In the genomic region with DNA sequence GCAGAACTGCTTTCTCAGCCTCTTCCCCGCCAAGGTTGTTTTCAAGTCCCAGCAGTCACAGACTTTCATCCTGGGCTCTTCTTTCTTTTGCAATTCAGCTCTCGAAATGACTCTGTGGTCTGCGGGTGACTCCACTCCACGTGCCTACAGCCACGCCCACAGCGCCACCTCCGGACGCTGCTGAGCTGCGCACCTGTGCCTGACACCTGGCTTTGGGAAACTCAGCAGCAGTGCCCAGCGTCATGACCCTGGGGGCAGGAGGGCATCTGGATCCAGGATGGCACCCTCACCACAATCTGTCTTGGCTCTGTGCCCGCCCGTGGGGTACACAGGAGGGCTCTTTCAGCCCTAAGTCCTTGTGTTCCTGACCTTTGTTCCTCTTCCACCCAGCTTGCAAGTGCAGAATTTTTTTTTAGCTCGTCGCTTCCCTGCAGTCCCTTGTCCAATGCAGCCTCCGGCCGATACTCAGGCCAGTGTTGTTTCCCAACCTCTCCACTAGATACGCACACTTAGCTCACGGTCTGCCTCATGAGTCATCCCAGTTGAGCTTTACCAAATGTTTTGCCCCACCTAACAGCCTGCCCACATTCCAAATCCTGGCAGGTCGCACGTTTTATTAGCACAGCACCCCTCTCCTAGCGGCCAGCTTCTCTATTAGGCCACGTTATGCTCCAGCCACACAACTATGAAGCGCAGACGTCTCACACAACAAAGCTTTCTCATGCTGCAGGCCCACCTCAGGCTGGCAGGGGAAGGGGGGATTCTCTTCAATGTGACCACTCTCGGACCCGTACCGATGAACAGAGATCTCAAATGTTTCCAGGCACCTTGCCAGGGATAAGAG, we compare ENCODE assay signal across 8 cellular contexts. TPM values are rescaled to one million over a fixed set of nuclear protein-coding genes. Genes with fewer than 3 reads are reported as not detected.
DNase-seq lines count a peak whose midpoint lies in the region; ATAC-seq and TF ChIP-seq lines count a peak whose summit lies in the region.

No MANE protein-coding gene starts in this region.

- H3K4me3 Mint-ChIP-seq in natural killer cell (no peak overlapping the region), glutamatergic neuron (ENCODE audit: unreplicated experiment) (no peak overlapping the region)

- TF ChIP-seq CTCF in GM12801 (IDR thresholded peaks at IDR 0.05; ENCODE audit: extremely low read depth, insufficient read length), result peak; percentile 7
- 0 out of 2 replicates have a peak, but pooled peaks have one; percentile 16 for TF ChIP-seq CTCF in LNCaP clone FGC (IDR thresholded peaks at IDR 0.05; ENCODE audit: control insufficient read depth, extremely low read depth, insufficient read depth)
- no peak for TF ChIP-seq CTCF in coronary artery (IDR thresholded peaks at IDR 0.05)
- TF ChIP-seq CTCF in natural killer cell (IDR thresholded peaks at IDR 0.05), result no peak
- no peak for TF ChIP-seq CTCF in glutamatergic neuron (IDR thresholded peaks at IDR 0.05; ENCODE audit: partially characterized antibody, unreplicated experiment)

- DNase-seq in LNCaP clone FGC (ENCODE audit: low read depth) (no peak), coronary artery (ENCODE audit: low spot score) (no peak), natural killer cell (no peak), glutamatergic neuron (no peak)
- DNase-seq in activated CD4-positive, alpha-beta T cell treated with anti-CD3 and anti-CD28 coated beads for 1 hour, result peak; percentile 65

- H3K9me3 Mint-ChIP-seq in natural killer cell, result no peaks in the 10 kb centered on the region
- H3K9me3 Mint-ChIP-seq in glutamatergic neuron (ENCODE audit: unreplicated experiment), result peaks cover 25% of the 10 kb centered on the region

- H3K36me3 Mint-ChIP-seq in natural killer cell (no peaks in the 10 kb centered on the region), glutamatergic neuron (ENCODE audit: unreplicated experiment) (peaks cover 25% of the 10 kb centered on the region)

- intact Hi-C loops in natural killer cell (cut with micrococcal nuclease), result no loop called here

- H3K27ac ChIP-seq in coronary artery, result peak overlapping the region; percentile 57 to 81
- H3K27ac ChIP-seq in urinary bladder (ENCODE audit: low read depth), result peak overlapping the region; percentile 54

- no peak overlapping the region for H3K4me3 ChIP-seq in LNCaP clone FGC (ENCODE audit: low read depth, low read length)
- no peak overlapping the region for H3K4me3 ChIP-seq in coronary artery
- H3K4me3 ChIP-seq in urinary bladder (ENCODE audit: low read depth, low read length), result no peak overlapping the region

- ATAC-seq in natural killer cell (peak; percentile 64 to 75 (median 70)), GM18511 (IDR thresholded peaks at IDR 0.05; ENCODE audit: unreplicated experiment) (no peak)

- H3K27me3 Mint-ChIP-seq in natural killer cell (ENCODE audit: low read depth in 2 of 2) (no peaks in the 10 kb centered on the region), glutamatergic neuron (ENCODE audit: unreplicated experiment) (peaks cover 7% of the 10 kb centered on the region)

- 56% methylated on average over 27 of the region's 27 CpGs for WGBS in urinary bladder

- H3K4me1 Mint-ChIP-seq in natural killer cell (peaks cover 30 to 41% of the 10 kb centered on the region in 2 donors), glutamatergic neuron (ENCODE audit: low read depth, unreplicated experiment) (peaks cover 22% of the 10 kb centered on the region)

- H3K4me1 ChIP-seq in urinary bladder (ENCODE audit: insufficient read depth), result no peaks in the 10 kb centered on the region

- H3K36me3 ChIP-seq in urinary bladder (ENCODE audit: insufficient read depth), result no peaks in the 10 kb centered on the region

- H3K27ac Mint-ChIP-seq in natural killer cell, result peak overlapping the region; percentile 71 to 77
- H3K27ac Mint-ChIP-seq in glutamatergic neuron (ENCODE audit: unreplicated experiment), result no peak overlapping the region

RNA-seq across cellular contexts. Expression of a gene that starts 6.5 kb away (rescaled TPM):
- total RNA-seq in natural killer cell (10 to 100 TPM; 69.3 to 95.1 (median 91.0) TPM), urinary bladder (13.6 TPM), glutamatergic neuron (ENCODE audit: unreplicated experiment) (67.1 TPM)
- 23.3 TPM for polyA plus RNA-seq in urinary bladder

RNA-seq across cellular contexts. Expression of a gene that starts 11.7 kb away (rescaled TPM):
- total RNA-seq in natural killer cell (100 to 1,000 TPM; 145 to 167 (median 164) TPM), urinary bladder (14.5 TPM), glutamatergic neuron (ENCODE audit: unreplicated experiment) (20.9 TPM)
- 76.3 TPM for polyA plus RNA-seq in urinary bladder

RNA-seq across cellular contexts. Expression of a gene that starts 19.8 kb away (rescaled TPM):
- 10 to 100 TPM; 13.5 to 25.2 (median 18.5) TPM for total RNA-seq in natural killer cell
- 2.8 TPM for total RNA-seq in urinary bladder
- polyA plus RNA-seq in urinary bladder, result 5.8 TPM
- total RNA-seq in glutamatergic neuron (ENCODE audit: unreplicated experiment), result 2.8 TPM

RNA-seq across cellular contexts. Expression of a gene that starts 22.2 kb away (rescaled TPM):
- total RNA-seq in natural killer cell (10 to 100 TPM; 43.8 to 51.5 (median 46.6) TPM), urinary bladder (11.1 TPM), glutamatergic neuron (ENCODE audit: unreplicated experiment) (9.0 TPM)
- 9.6 TPM for polyA plus RNA-seq in urinary bladder

RNA-seq across cellular contexts. Expression of a gene that starts 45.3 kb away (rescaled TPM):
- total RNA-seq in natural killer cell (10 to 100 TPM; 10.6 to 19.7 (median 15.7) TPM), urinary bladder (0.63 TPM), glutamatergic neuron (ENCODE audit: unreplicated experiment) (1.5 TPM)
- 3.3 TPM for polyA plus RNA-seq in urinary bladder

Comparison
In these comparisons a context has a peak if more than half of its experiments do, and no peak if none do; other contexts are left out.
1. CTCF ChIP-seq: peak in GM12801 (single experiment) and LNCaP clone FGC (single experiment); none in coronary artery (single experiment), natural killer cell (single experiment) and glutamatergic neuron (single experiment).